ENCODE assay signal across 2 cellular contexts in the genomic region with DNA sequence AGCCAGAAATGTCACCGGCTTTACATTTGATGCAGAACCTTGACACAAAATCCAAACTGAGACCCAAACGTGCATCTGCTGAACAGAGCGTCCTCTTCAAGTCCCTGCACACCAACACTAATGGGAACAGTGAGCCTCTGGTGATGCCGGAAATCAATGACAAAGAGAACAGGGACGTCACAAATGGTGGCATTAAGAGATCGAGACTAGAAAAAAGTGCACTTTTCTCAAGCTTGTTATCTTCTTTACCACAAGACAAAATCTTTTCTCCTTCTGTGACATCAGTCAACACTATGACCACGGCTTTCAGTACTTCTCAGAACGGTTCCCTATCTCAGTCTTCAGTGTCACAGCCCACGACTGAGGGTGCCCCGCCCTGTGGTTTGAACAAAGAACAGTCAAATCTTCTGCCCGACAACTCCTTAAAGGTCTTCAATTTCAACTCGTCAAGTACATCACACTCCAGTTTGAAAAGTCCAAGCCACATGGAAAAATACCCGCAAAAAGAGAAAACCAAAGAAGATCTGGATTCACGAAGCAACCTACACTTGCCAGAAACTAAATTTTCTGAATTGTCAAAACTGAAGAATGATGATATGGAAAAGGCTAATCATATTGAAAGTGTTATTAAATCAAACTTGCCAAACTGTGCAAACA.
TF ChIP-seq lines count a peak whose summit lies in the region.

No MANE protein-coding gene starts in this region.

TF ChIP-seq in SK-N-SH, 30 proteins besides CTCF, POLR2A, EP300 and RAD21 (continued from another document):
- TF ChIP-seq FOXJ3 (CRISPR knock-in tag; IDR thresholded peaks at IDR 0.05) (no peak), GATA2 (CRISPR knock-in tag; IDR thresholded peaks at IDR 0.05) (no peak), SIN3A (IDR thresholded peaks at IDR 0.05; ENCODE audit: borderline replicate concordance, low read depth, low read length) (no peak), RFX5 (IDR thresholded peaks at IDR 0.05; ENCODE audit: low read length) (no peak)
- TF ChIP-seq, protein P1, sequence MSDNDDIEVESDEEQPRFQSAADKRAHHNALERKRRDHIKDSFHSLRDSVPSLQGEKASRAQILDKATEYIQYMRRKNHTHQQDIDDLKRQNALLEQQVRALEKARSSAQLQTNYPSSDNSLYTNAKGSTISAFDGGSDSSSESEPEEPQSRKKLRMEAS (IDR thresholded peaks at IDR 0.05; ENCODE audit: low read depth), result no peak
- TF ChIP-seq, protein P2, sequence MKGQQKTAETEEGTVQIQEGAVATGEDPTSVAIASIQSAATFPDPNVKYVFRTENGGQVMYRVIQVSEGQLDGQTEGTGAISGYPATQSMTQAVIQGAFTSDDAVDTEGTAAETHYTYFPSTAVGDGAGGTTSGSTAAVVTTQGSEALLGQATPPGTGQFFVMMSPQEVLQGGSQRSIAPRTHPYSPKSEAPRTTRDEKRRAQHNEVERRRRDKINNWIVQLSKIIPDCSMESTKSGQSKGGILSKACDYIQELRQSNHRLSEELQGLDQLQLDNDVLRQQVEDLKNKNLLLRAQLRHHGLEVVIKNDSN (IDR thresholded peaks at IDR 0.05; ENCODE audit: borderline replicate concordance, low read depth), result no peak
- TF ChIP-seq, protein P3, sequence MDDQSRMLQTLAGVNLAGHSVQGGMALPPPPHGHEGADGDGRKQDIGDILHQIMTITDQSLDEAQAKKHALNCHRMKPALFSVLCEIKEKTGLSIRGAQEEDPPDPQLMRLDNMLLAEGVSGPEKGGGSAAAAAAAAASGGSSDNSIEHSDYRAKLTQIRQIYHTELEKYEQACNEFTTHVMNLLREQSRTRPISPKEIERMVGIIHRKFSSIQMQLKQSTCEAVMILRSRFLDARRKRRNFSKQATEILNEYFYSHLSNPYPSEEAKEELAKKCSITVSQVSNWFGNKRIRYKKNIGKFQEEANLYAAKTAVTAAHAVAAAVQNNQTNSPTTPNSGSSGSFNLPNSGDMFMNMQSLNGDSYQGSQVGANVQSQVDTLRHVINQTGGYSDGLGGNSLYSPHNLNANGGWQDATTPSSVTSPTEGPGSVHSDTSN (IDR thresholded peaks at IDR 0.05), result no peak

TF ChIP-seq in SK-N-SH treated with all-trans-retinoic acid at 6 μM for 48 hours, 23 proteins besides CTCF, POLR2A, EP300 and RAD21 (continued from another document):
- TF ChIP-seq, protein P4, sequence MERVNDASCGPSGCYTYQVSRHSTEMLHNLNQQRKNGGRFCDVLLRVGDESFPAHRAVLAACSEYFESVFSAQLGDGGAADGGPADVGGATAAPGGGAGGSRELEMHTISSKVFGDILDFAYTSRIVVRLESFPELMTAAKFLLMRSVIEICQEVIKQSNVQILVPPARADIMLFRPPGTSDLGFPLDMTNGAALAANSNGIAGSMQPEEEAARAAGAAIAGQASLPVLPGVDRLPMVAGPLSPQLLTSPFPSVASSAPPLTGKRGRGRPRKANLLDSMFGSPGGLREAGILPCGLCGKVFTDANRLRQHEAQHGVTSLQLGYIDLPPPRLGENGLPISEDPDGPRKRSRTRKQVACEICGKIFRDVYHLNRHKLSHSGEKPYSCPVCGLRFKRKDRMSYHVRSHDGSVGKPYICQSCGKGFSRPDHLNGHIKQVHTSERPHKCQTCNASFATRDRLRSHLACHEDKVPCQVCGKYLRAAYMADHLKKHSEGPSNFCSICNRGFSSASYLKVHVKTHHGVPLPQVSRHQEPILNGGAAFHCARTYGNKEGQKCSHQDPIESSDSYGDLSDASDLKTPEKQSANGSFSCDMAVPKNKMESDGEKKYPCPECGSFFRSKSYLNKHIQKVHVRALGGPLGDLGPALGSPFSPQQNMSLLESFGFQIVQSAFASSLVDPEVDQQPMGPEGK (CRISPR knock-in tag; IDR thresholded peaks at IDR 0.05; ENCODE audit: borderline replicate concordance), result no peak
- no peak for TF ChIP-seq ZFP30 (CRISPR knock-in tag; IDR thresholded peaks at IDR 0.05)
- no peak for TF ChIP-seq ISL1 (CRISPR knock-in tag; IDR thresholded peaks at IDR 0.05)
- no peak for TF ChIP-seq ZNF70 (CRISPR knock-in tag; IDR thresholded peaks at IDR 0.05)
- TF ChIP-seq, protein P5, sequence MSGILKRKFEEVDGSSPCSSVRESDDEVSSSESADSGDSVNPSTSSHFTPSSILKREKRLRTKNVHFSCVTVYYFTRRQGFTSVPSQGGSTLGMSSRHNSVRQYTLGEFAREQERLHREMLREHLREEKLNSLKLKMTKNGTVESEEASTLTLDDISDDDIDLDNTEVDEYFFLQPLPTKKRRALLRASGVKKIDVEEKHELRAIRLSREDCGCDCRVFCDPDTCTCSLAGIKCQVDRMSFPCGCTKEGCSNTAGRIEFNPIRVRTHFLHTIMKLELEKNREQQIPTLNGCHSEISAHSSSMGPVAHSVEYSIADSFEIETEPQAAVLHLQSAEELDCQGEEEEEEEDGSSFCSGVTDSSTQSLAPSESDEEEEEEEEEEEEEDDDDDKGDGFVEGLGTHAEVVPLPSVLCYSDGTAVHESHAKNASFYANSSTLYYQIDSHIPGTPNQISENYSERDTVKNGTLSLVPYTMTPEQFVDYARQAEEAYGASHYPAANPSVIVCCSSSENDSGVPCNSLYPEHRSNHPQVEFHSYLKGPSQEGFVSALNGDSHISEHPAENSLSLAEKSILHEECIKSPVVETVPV (CRISPR knock-in tag; IDR thresholded peaks at IDR 0.05), result no peak
- TF ChIP-seq PPARA (CRISPR knock-in tag; IDR thresholded peaks at IDR 0.05; ENCODE audit: borderline replicate concordance), result no peak
- TF ChIP-seq TOX (CRISPR knock-in tag; IDR thresholded peaks at IDR 0.05; ENCODE audit: borderline replicate concordance), result no peak
- no peak for TF ChIP-seq BACH2 (CRISPR knock-in tag; IDR thresholded peaks at IDR 0.05; ENCODE audit: borderline replicate concordance)
